In genomic region chr4:101348367-101348827, GRCh38 we compare ENCODE assay signal across 1 cellular context.
TF ChIP-seq lines count a peak whose summit lies in the region.

No MANE protein-coding gene starts in this region.

TF ChIP-seq in A549, 52 proteins besides CTCF, POLR2A, EP300 and RAD21 (continued from another document):
- TF ChIP-seq REST (IDR thresholded peaks at IDR 0.05), result no peak
